8 cellular contexts compared by ENCODE assay signal in genomic region chr13:25301347-25302113, GRCh38. TPM values are rescaled to one million over a fixed set of nuclear protein-coding genes. Genes with fewer than 3 reads are reported as not detected.
DNase-seq lines count a peak whose midpoint lies in the region; ATAC-seq, FAIRE-seq and TF ChIP-seq lines count a peak whose summit lies in the region.

TSS of gene NUP58 (plus strand) at chr13:25301625. CDS start at chr13:25301774, 149 bp downstream.

- no peaks in the 10 kb centered on the region for H3K9me3 ChIP-seq in keratinocyte (ENCODE audit: control insufficient read depth, low read depth, low read length)

- H3K27ac ChIP-seq in keratinocyte (ENCODE audit: control insufficient read depth, insufficient read depth, low read length), result peak within 1 kb of the TSS; percentile 94

- peaks cover 2% of the 10 kb centered on the region for H3K36me3 Mint-ChIP-seq in chondrocyte (ENCODE audit: low read depth)

- dilution Hi-C loops in keratinocyte (cut with MboI; ENCODE audit: extremely low pct_ligation_motif_present, low sequenced_read_pairs), result no loop called here

- peak within 1 kb of the TSS; percentile 73 to 93 (median 79) for H3K4me3 ChIP-seq in keratinocyte (ENCODE audit: control insufficient read depth in 2 of 3, extremely low read depth in 1 of 3, insufficient read depth in 2 of 3, low read depth in 1 of 3, low read length in 3 of 3)

- DNase-seq in AG20443 (ENCODE audit: low spot score), result peak; percentile 96
- DNase-seq in NCI-H510A treated with DMSO at 0.1 percent for 48 hours (lab: John Stamatoyannopoulos, UW), result peak; percentile 71
- peak; percentile 88 for DNase-seq in activated CD4-positive, alpha-beta T cell treated with anti-CD3 and anti-CD28 coated beads for 24 hours (ENCODE audit: low read depth in 2 of 2)
- peak; percentile 96 for DNase-seq in chondrocyte (ENCODE audit: low spot score)
- DNase-seq in keratinocyte (ENCODE audit: low read depth, low spot score), result peak; percentile 46
- DNase-seq in stimulated activated CD4-positive, alpha-beta T cell treated with anti-CD3 and anti-CD28 coated beads, Interleukin-15, amount 100 ng/mL, for 1 hour (ENCODE audit: low read depth in 1 of 2, low spot score in 1 of 2), result peak; percentile 85 to 87

- peak within 1 kb of the TSS; percentile 76 for H2AFZ ChIP-seq in keratinocyte (ENCODE audit: control insufficient read depth, low read length)

- peak within 1 kb of the TSS; percentile 95 for H3K27ac Mint-ChIP-seq in chondrocyte (ENCODE audit: unreplicated experiment)

- H3K4me2 ChIP-seq in keratinocyte (ENCODE audit: control insufficient read depth, extremely low read depth, insufficient read depth, low read depth, low read length), result peak within 1 kb of the TSS; percentile 81

- peak within 1 kb of the TSS; percentile 90 for H3K4me3 Mint-ChIP-seq in chondrocyte (ENCODE audit: unreplicated experiment)

- TF ChIP-seq POLR2A in GM19193 (IDR thresholded peaks at IDR 0.05; ENCODE audit: extremely low read depth, insufficient read depth, insufficient read length), result peak; percentile 93

- H3K9me1 ChIP-seq in keratinocyte (ENCODE audit: control insufficient read depth, extremely low read depth, insufficient read depth, low read length), result peaks cover 2% of the 10 kb centered on the region

- peaks cover 49% of the 10 kb centered on the region for H3K79me2 ChIP-seq in keratinocyte (ENCODE audit: control insufficient read depth, insufficient read depth, low read length)

- H3K27me3 Mint-ChIP-seq in chondrocyte (ENCODE audit: low read depth), result peaks cover 16% of the 10 kb centered on the region

- H3K9me3 Mint-ChIP-seq in chondrocyte (ENCODE audit: low read depth), result no peaks in the 10 kb centered on the region

- peak; percentile 98 for ATAC-seq in HG03439 (IDR thresholded peaks at IDR 0.05; ENCODE audit: unreplicated experiment)

- H3K4me1 Mint-ChIP-seq in chondrocyte (ENCODE audit: low read depth), result peaks cover 32% of the 10 kb centered on the region

- peak within 1 kb of the TSS; percentile 96 for H3K9ac ChIP-seq in keratinocyte (ENCODE audit: control insufficient read depth, extremely low read depth, insufficient read depth, low read length)

- TF ChIP-seq CTCF in chondrocyte (IDR thresholded peaks at IDR 0.05) (peak; percentile 12), keratinocyte (optimal IDR thresholded peaks at IDR 0.05 in 1 of 3, IDR thresholded peaks at IDR 0.05 in 1 of 3, conservative IDR thresholded peaks at IDR 0.05 in 1 of 3; ENCODE audit: extremely low read depth in 1 of 3, insufficient read depth in 2 of 3, low read length in 3 of 3) (no peak)

- FAIRE-seq in keratinocyte (lab: Jason Lieb, UNC), result peak; percentile 83

- peaks cover 10% of the 10 kb centered on the region for H3K4me1 ChIP-seq in keratinocyte (ENCODE audit: control insufficient read depth, extremely low read depth, insufficient read depth, low read length)

- no peaks in the 10 kb centered on the region for H3K27me3 ChIP-seq in keratinocyte (ENCODE audit: control insufficient read depth, extremely low read depth, insufficient read depth, low read length)

- H4K20me1 ChIP-seq in keratinocyte (ENCODE audit: control insufficient read depth, extremely low read depth, insufficient read depth, low read length), result peaks cover 2% of the 10 kb centered on the region

- peaks cover 3 to 4% of the 10 kb centered on the region in 2 experiments for H3K36me3 ChIP-seq in keratinocyte (ENCODE audit: control insufficient read depth in 2 of 2, extremely low read depth in 1 of 2, insufficient read depth in 2 of 2, low read length in 2 of 2)

RNA-seq across cellular contexts. Expression of gene NUP58, which starts in this region (rescaled TPM):
- total RNA-seq in chondrocyte, result 37.7 to 38.4 TPM (median 38.0 TPM) in 3 replicates
- 36.3 to 51.5 TPM (median 43.8 TPM) in 3 replicates for polyA plus RNA-seq in keratinocyte
- 35.9 TPM for polyA plus RNA-seq in keratinocyte (2011; ENCODE audit: low read depth)
- polyA plus RNA-seq in keratinocyte (2011; cell fraction: cytosol; rRNA removed), result 19.2 and 37.1 TPM in 2 replicates
- 28.6 and 33.1 TPM in 2 replicates for polyA plus RNA-seq in keratinocyte (2011; cell fraction: nucleus; rRNA removed)
- 19.8 and 22.0 TPM in 2 replicates for polyA plus RNA-seq in keratinocyte (2012; ENCODE audit: low replicate concordance)
- 35.0 to 65.9 TPM (median 57.9 TPM) in 3 replicates for polyA minus RNA-seq in keratinocyte
- 29.0 TPM for polyA minus RNA-seq in keratinocyte (2011; cell fraction: cytosol; rRNA and poly(A)+ RNA removed)
- polyA minus RNA-seq in keratinocyte (2011; cell fraction: nucleus; rRNA and poly(A)+ RNA removed), result 41.3 and 51.5 TPM in 2 replicates

Comparison
In these comparisons a context has a peak if more than half of its experiments do, and no peak if none do; other contexts are left out.
1. Peak in every context shown above with its lines: DNase-seq, ATAC-seq, H3K4me3 ChIP-seq and H3K27ac ChIP-seq.
2. DNase-seq: peak in every context shown above with its lines; median percentile 96 in AG20443; 96 in chondrocyte; 88 in activated CD4-positive, alpha-beta T cell treated with anti-CD3 and anti-CD28 coated beads for 24 hours; 86 in stimulated activated CD4-positive, alpha-beta T cell treated with anti-CD3 and anti-CD28 coated beads, Interleukin-15, amount 100 ng/mL, for 1 hour; 71 in NCI-H510A treated with DMSO at 0.1 percent for 48 hours; 46 in keratinocyte.